ENCODE assay signal across 18 cellular contexts in the genomic region with DNA sequence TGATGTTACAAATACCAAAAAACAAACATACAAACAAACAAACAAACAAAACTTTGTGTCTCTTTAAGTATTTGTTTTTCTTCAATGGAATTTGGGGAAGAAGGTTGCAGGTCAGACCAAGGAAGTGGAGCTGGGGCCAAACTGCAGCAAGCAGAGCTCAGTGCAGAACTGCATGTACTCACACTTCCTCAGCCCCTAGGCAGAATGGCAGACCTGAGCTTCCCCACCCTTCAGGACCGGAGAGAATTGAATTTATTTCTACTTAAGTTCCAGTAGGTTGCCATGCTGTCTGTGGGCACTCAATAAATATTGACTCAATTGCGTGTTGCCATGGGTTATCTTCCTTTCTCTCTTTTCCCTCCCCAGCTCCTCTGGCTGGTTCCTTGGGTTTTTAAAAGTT.
A peak's percentile ranks its signal among the peaks of the same experiment; 100 is the strongest.
DNase-seq lines count a peak whose midpoint lies in the region; ATAC-seq and TF ChIP-seq lines count a peak whose summit lies in the region.
"Had no signal": no experiment of that assay in that cellular context is flagged by ENCODE, and none has a peak within 500 bp of the region (broad histone marks: within the 10 kb centered on the region; RNA-seq: fewer than 3 reads in every experiment).

No MANE protein-coding gene starts in this region.

- no peak overlapping the region for H3K4me3 Mint-ChIP-seq in chondrocyte (ENCODE audit: unreplicated experiment)
- no peak overlapping the region for H3K4me3 Mint-ChIP-seq in naive thymus-derived CD4-positive, alpha-beta T cell
- H3K4me3 Mint-ChIP-seq: B cell; brain; natural killer cell treated with Interleukin-12 subunit alpha and Interleukin-12 subunit beta and Interleukin-15 and Interleukin-18, amount 100 ng/mL, for 72 hours; T-helper 17 cell had no signal

- no peaks in the 10 kb centered on the region for H3K27me3 ChIP-seq in GM23248 (replicated peaks; ENCODE audit: insufficient read depth)
- no peaks in the 10 kb centered on the region for H3K27me3 ChIP-seq in naive thymus-derived CD4-positive, alpha-beta T cell (ENCODE audit: control insufficient read depth in 2 of 2, insufficient read depth in 2 of 2, low read length in 2 of 2)

- peak; percentile 53 for ATAC-seq in naive thymus-derived CD4-positive, alpha-beta T cell
- no peak for ATAC-seq in HG03442 (IDR thresholded peaks at IDR 0.05; ENCODE audit: unreplicated experiment)
- ATAC-seq: natural killer cell treated with Interleukin-12 subunit alpha and Interleukin-12 subunit beta and Interleukin-15 and Interleukin-18, amount 100 ng/mL, for 72 hours; T-helper 17 cell had no signal

- WGBS in GM23248 (ENCODE audit: low coverage in 1 of 2, low lambda C conversion rate in 2 of 2, missing lambda C conversion rate in 2 of 2), 2 experiments = 53 to 58% methylated on average over 2 of the region's 2 CpGs

- H3K79me2 ChIP-seq in GM23248 (ENCODE audit: insufficient read depth) = no peaks in the 10 kb centered on the region

- H3K9me3 ChIP-seq in GM23248 (ENCODE audit: low read depth) = no peaks in the 10 kb centered on the region
- no peaks in the 10 kb centered on the region for H3K9me3 ChIP-seq in naive thymus-derived CD4-positive, alpha-beta T cell (ENCODE audit: control insufficient read depth in 2 of 3, low read length in 3 of 3)
- H3K9me3 ChIP-seq: lower lobe of right lung had no signal

- H3K4me1 Mint-ChIP-seq in chondrocyte (ENCODE audit: low read depth) = peaks cover 30% of the 10 kb centered on the region
- H3K4me1 Mint-ChIP-seq in naive thymus-derived CD4-positive, alpha-beta T cell = peaks cover 0 to 2% (median 0%) of the 10 kb centered on the region in 7 donors
- H3K4me1 Mint-ChIP-seq: B cell, brain, T-helper 17 cell had no signal

- no peak for DNase-seq in GM23248
- peak; percentile 63 to 69 for DNase-seq in NOMO-1 (lab: John Stamatoyannopoulos, UW; ENCODE audit: unreplicated experiment in 2 of 2)
- no peak for DNase-seq in chondrocyte (ENCODE audit: low spot score)
- no peak for DNase-seq in naive thymus-derived CD4-positive, alpha-beta T cell
- DNase-seq in NCI-H526 (lab: John Stamatoyannopoulos, UW) = no peak
- no peak for DNase-seq in ureter (ENCODE audit: low spot score)
- DNase-seq in cortex of kidney (lab: John Stamatoyannopoulos, UW) = no peak
- DNase-seq: activated CD4-positive, alpha-beta T cell treated with anti-CD3 and anti-CD28 coated beads for 4 hours; activated naive CD4-positive, alpha-beta T cell treated with Interleukin-2 at 50 U/mL for 16 hours; effector memory CD4-positive, alpha-beta T cell; lower lobe of right lung; NCI-H1694; NCI-H510A; T-helper 17 cell had no signal

- peaks cover 8% of the 10 kb centered on the region for H3K9me3 Mint-ChIP-seq in chondrocyte (ENCODE audit: low read depth)
- H3K9me3 Mint-ChIP-seq in naive thymus-derived CD4-positive, alpha-beta T cell = peaks cover 0 to 9% (median 3%) of the 10 kb centered on the region in 11 donors
- H3K9me3 Mint-ChIP-seq: brain had no signal

- POLR2A ChIA-PET in naive thymus-derived CD4-positive, alpha-beta T cell (lab: Charles Lee) = no interaction called here

- no peaks in the 10 kb centered on the region for H3K27me3 Mint-ChIP-seq in chondrocyte (ENCODE audit: low read depth)
- H3K27me3 Mint-ChIP-seq in naive thymus-derived CD4-positive, alpha-beta T cell = peaks cover 0 to 11% (median 0%) of the 10 kb centered on the region in 5 donors
- H3K27me3 Mint-ChIP-seq: B cell, T-helper 17 cell had no signal

- CTCF ChIA-PET in naive thymus-derived CD4-positive, alpha-beta T cell (lab: Charles Lee) = no interaction called here

- in situ Hi-C loops in GM23248 (cut with MboI) = no loop called here

- peak overlapping the region; percentile 41 for H3K27ac ChIP-seq in GM23248
- no peak overlapping the region for H3K27ac ChIP-seq in naive thymus-derived CD4-positive, alpha-beta T cell (ENCODE audit: low read depth, low read length)
- H3K27ac ChIP-seq: lower lobe of right lung had no signal

- H2AFZ ChIP-seq in GM23248 = peak overlapping the region; percentile 33

- H3K36me3 Mint-ChIP-seq in chondrocyte (ENCODE audit: low read depth) = no peaks in the 10 kb centered on the region
- H3K36me3 Mint-ChIP-seq in naive thymus-derived CD4-positive, alpha-beta T cell = no peaks in the 10 kb centered on the region
- H3K36me3 Mint-ChIP-seq: brain had no signal

- no peak for TF ChIP-seq CTCF in chondrocyte (IDR thresholded peaks at IDR 0.05)

- H3K4me1 ChIP-seq in GM23248 (ENCODE audit: insufficient read depth) = peaks cover 10% of the 10 kb centered on the region
- H3K4me1 ChIP-seq in naive thymus-derived CD4-positive, alpha-beta T cell (ENCODE audit: control insufficient read depth in 2 of 2, insufficient read depth in 2 of 2, low read length in 2 of 2) = no peaks in the 10 kb centered on the region
- H3K4me1 ChIP-seq: lower lobe of right lung had no signal

- H3K9ac ChIP-seq in GM23248 = no peak overlapping the region

- H4K20me1 ChIP-seq in GM23248 (ENCODE audit: insufficient read depth) = no peaks in the 10 kb centered on the region

- H3K4me2 ChIP-seq in GM23248 (ENCODE audit: unreplicated experiment) = no peak overlapping the region

- no peaks in the 10 kb centered on the region for H3K9me2 ChIP-seq in GM23248 (ENCODE audit: insufficient read depth)

- no peaks in the 10 kb centered on the region for H3F3A ChIP-seq in GM23248 (ENCODE audit: insufficient read depth)

- intact Hi-C loops in naive thymus-derived CD4-positive, alpha-beta T cell (cut with micrococcal nuclease) = no loop called here

- no peak overlapping the region for H3K4me3 ChIP-seq in GM23248
- H3K4me3 ChIP-seq in naive thymus-derived CD4-positive, alpha-beta T cell (ENCODE audit: low read length) = no peak overlapping the region
- H3K4me3 ChIP-seq: lower lobe of right lung had no signal

- no peaks in the 10 kb centered on the region for H3K36me3 ChIP-seq in GM23248 (ENCODE audit: low read depth)
- no peaks in the 10 kb centered on the region for H3K36me3 ChIP-seq in naive thymus-derived CD4-positive, alpha-beta T cell (ENCODE audit: control insufficient read depth in 2 of 3, insufficient read depth in 3 of 3, low read length in 3 of 3)
- H3K36me3 ChIP-seq: lower lobe of right lung had no signal

- H3K27ac Mint-ChIP-seq in chondrocyte (ENCODE audit: unreplicated experiment) = peak overlapping the region; percentile 86
- no peak overlapping the region for H3K27ac Mint-ChIP-seq in naive thymus-derived CD4-positive, alpha-beta T cell
- H3K27ac Mint-ChIP-seq: B cell, brain, T-helper 17 cell had no signal

Comparison
In these comparisons a context has a peak if more than half of its experiments do, and no peak if none do; other contexts are left out.
1. DNase-seq: peak in NOMO-1 (2 of 2); none in GM23248 (single experiment), chondrocyte (single experiment), naive thymus-derived CD4-positive, alpha-beta T cell (0 of 9), NCI-H526 (0 of 2), ureter (single experiment) and cortex of kidney (single experiment).